In the genomic region with DNA sequence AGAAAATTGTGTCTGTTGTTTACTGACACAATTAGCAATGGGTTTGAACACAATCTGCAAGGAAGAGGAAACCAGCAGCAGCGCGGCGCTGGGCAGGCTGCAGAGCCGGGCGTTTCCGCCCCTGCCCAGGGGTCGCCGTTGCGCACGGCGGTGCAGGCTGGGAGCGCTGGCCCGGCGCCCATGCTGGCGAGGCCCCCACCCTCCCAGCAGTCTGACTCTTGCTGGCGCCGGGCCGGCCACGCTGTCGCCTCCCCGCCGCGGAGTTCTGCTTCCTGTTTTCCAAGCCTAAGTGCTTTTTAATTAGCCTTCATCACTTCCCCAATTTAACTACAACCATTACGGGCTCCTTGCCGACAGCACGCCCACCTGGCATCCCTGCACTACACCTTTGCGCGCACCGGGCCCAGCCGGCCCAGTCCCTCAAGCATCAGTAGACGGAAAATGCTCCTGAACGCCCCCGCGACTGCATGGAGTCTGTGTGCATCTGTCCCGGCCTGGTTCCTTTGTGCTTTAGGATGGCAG, we compare ENCODE assay signal across 8 cellular contexts.
DNase-seq lines count a peak whose midpoint lies in the region; ATAC-seq and TF ChIP-seq lines count a peak whose summit lies in the region.

No MANE protein-coding gene starts in this region.

- no peak overlapping the region for H3K27ac ChIP-seq in Peyer's patch

- peaks cover 19% of the 10 kb centered on the region for H3K4me1 Mint-ChIP-seq in activated naive CD4-positive, alpha-beta T cell treated with anti-CD3 and anti-CD28 coated beads, Interleukin-2, amount 50 U/mL, for 24 hours
- peaks cover 28% of the 10 kb centered on the region for H3K4me1 Mint-ChIP-seq in dendritic cell treated with granulocyte-macrophage colony-stimulating factor and Interleukin-4, amounts not matched to agents 40 ng/mL and 50 ng/mL, for 4 days (ENCODE audit: low read depth)

- no peaks in the 10 kb centered on the region for H3K9me3 ChIP-seq in Peyer's patch

- H3K4me3 Mint-ChIP-seq in activated naive CD4-positive, alpha-beta T cell treated with anti-CD3 and anti-CD28 coated beads, Interleukin-2, amount 50 U/mL, for 24 hours = peak overlapping the region; percentile 76
- peak overlapping the region; percentile 73 for H3K4me3 Mint-ChIP-seq in dendritic cell treated with granulocyte-macrophage colony-stimulating factor and Interleukin-4, amounts not matched to agents 40 ng/mL and 50 ng/mL, for 4 days

- H3K4me1 ChIP-seq in Peyer's patch = peaks cover 0 to 6% (median 0%) of the 10 kb centered on the region in 4 donors

- H3K36me3 ChIP-seq in Peyer's patch = no peaks in the 10 kb centered on the region

- H3K4me3 ChIP-seq in Peyer's patch = peak overlapping the region; percentile 18 to 48 (median 44)

- H3K36me3 Mint-ChIP-seq in activated naive CD4-positive, alpha-beta T cell treated with anti-CD3 and anti-CD28 coated beads, Interleukin-2, amount 50 U/mL, for 24 hours = no peaks in the 10 kb centered on the region
- no peaks in the 10 kb centered on the region for H3K36me3 Mint-ChIP-seq in dendritic cell treated with granulocyte-macrophage colony-stimulating factor and Interleukin-4, amounts not matched to agents 40 ng/mL and 50 ng/mL, for 4 days (ENCODE audit: low read depth)

- no peak for TF ChIP-seq POLR2A in Peyer's patch (IDR thresholded peaks at IDR 0.05)

- ATAC-seq in left lobe of liver (peak; percentile 90), HG03045 (IDR thresholded peaks at IDR 0.05; ENCODE audit: unreplicated experiment) (no peak)

- TF ChIP-seq RAD21 in Ishikawa (IDR thresholded peaks at IDR 0.05; ENCODE audit: low read depth) = peak; percentile 37; the same call in 1 of the 2 replicates

- peaks cover 20% of the 10 kb centered on the region for H3K27me3 Mint-ChIP-seq in activated naive CD4-positive, alpha-beta T cell treated with anti-CD3 and anti-CD28 coated beads, Interleukin-2, amount 50 U/mL, for 24 hours
- H3K27me3 Mint-ChIP-seq in dendritic cell treated with granulocyte-macrophage colony-stimulating factor and Interleukin-4, amounts not matched to agents 40 ng/mL and 50 ng/mL, for 4 days = peaks cover 13% of the 10 kb centered on the region

- peak; percentile 87 for TF ChIP-seq EP300 in Ishikawa (IDR thresholded peaks at IDR 0.05; ENCODE audit: borderline replicate concordance)

- no peak overlapping the region for H3K27ac Mint-ChIP-seq in activated naive CD4-positive, alpha-beta T cell treated with anti-CD3 and anti-CD28 coated beads, Interleukin-2, amount 50 U/mL, for 24 hours
- peak overlapping the region; percentile 47 for H3K27ac Mint-ChIP-seq in dendritic cell treated with granulocyte-macrophage colony-stimulating factor and Interleukin-4, amounts not matched to agents 40 ng/mL and 50 ng/mL, for 4 days

- H3K9me3 Mint-ChIP-seq in activated naive CD4-positive, alpha-beta T cell treated with anti-CD3 and anti-CD28 coated beads, Interleukin-2, amount 50 U/mL, for 24 hours = no peaks in the 10 kb centered on the region
- H3K9me3 Mint-ChIP-seq in dendritic cell treated with granulocyte-macrophage colony-stimulating factor and Interleukin-4, amounts not matched to agents 40 ng/mL and 50 ng/mL, for 4 days = no peaks in the 10 kb centered on the region

- no peak for TF ChIP-seq CTCF in Peyer's patch (IDR thresholded peaks at IDR 0.05)

- no peak for DNase-seq in activated naive CD4-positive, alpha-beta T cell treated with Interleukin-2 at 50 U/mL for 16 hours
- DNase-seq in Peyer's patch (peak; percentile 22 to 62 (median 55)), left lobe of liver (ENCODE audit: low spot score) (peak; percentile 67)
- DNase-seq in stimulated activated CD4-positive, alpha-beta T cell treated with anti-CD3 and anti-CD28 coated beads, Interleukin-4, amount 100 ng/mL, for 24 hours = peak; percentile 4

- no peaks in the 10 kb centered on the region for H3K27me3 ChIP-seq in Peyer's patch

- intact Hi-C loops in dendritic cell treated with granulocyte-macrophage colony-stimulating factor and Interleukin-4, amounts not matched to agents 40 ng/mL and 50 ng/mL, for 4 days (cut with micrococcal nuclease) = loop anchor here (10.0 kb wide), 1 partner anchor 162 kb away; no protein-coding TSS in a partner anchor

TF ChIP-seq in Ishikawa, 13 proteins besides CTCF, POLR2A, EP300 and RAD21:
- TF ChIP-seq FOXM1 (IDR thresholded peaks at IDR 0.05; ENCODE audit: borderline replicate concordance, low read depth) = peak; percentile 57
- peak; percentile 90 for TF ChIP-seq TCF12 (IDR thresholded peaks at IDR 0.05; ENCODE audit: low read depth)
- TF ChIP-seq CREB1 (IDR thresholded peaks at IDR 0.05; ENCODE audit: low read depth) = no peak
- peak; percentile 91 for TF ChIP-seq EGR1 (IDR thresholded peaks at IDR 0.05)
- peak; percentile 99 for TF ChIP-seq ZBTB7A (IDR thresholded peaks at IDR 0.05; ENCODE audit: low read depth)
- no peak for TF ChIP-seq YY1 (IDR thresholded peaks at IDR 0.05; ENCODE audit: low read depth)
- TF ChIP-seq, protein P1, sequence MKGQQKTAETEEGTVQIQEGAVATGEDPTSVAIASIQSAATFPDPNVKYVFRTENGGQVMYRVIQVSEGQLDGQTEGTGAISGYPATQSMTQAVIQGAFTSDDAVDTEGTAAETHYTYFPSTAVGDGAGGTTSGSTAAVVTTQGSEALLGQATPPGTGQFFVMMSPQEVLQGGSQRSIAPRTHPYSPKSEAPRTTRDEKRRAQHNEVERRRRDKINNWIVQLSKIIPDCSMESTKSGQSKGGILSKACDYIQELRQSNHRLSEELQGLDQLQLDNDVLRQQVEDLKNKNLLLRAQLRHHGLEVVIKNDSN (IDR thresholded peaks at IDR 0.05) = no peak
- peak; percentile 98 for TF ChIP-seq NFIC (IDR thresholded peaks at IDR 0.05)
- peak; percentile 78 for TF ChIP-seq TEAD4 (IDR thresholded peaks at IDR 0.05)
- TF ChIP-seq TAF1 (IDR thresholded peaks at IDR 0.05; ENCODE audit: low read depth) = peak; percentile 48; the same call in 1 of the 2 replicates
- TF ChIP-seq CEBPB (IDR thresholded peaks at IDR 0.05) = peak; percentile 51; the same call in 1 of the 2 replicates
- TF ChIP-seq, protein P2, sequence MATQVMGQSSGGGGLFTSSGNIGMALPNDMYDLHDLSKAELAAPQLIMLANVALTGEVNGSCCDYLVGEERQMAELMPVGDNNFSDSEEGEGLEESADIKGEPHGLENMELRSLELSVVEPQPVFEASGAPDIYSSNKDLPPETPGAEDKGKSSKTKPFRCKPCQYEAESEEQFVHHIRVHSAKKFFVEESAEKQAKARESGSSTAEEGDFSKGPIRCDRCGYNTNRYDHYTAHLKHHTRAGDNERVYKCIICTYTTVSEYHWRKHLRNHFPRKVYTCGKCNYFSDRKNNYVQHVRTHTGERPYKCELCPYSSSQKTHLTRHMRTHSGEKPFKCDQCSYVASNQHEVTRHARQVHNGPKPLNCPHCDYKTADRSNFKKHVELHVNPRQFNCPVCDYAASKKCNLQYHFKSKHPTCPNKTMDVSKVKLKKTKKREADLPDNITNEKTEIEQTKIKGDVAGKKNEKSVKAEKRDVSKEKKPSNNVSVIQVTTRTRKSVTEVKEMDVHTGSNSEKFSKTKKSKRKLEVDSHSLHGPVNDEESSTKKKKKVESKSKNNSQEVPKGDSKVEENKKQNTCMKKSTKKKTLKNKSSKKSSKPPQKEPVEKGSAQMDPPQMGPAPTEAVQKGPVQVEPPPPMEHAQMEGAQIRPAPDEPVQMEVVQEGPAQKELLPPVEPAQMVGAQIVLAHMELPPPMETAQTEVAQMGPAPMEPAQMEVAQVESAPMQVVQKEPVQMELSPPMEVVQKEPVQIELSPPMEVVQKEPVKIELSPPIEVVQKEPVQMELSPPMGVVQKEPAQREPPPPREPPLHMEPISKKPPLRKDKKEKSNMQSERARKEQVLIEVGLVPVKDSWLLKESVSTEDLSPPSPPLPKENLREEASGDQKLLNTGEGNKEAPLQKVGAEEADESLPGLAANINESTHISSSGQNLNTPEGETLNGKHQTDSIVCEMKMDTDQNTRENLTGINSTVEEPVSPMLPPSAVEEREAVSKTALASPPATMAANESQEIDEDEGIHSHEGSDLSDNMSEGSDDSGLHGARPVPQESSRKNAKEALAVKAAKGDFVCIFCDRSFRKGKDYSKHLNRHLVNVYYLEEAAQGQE (IDR thresholded peaks at IDR 0.05; ENCODE audit: low read depth) = no peak
- TF ChIP-seq, protein P3, sequence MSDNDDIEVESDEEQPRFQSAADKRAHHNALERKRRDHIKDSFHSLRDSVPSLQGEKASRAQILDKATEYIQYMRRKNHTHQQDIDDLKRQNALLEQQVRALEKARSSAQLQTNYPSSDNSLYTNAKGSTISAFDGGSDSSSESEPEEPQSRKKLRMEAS (IDR thresholded peaks at IDR 0.05) = peak; percentile 76
